Comparison of ENCODE assay signal across 1 cellular context in the genomic region with DNA sequence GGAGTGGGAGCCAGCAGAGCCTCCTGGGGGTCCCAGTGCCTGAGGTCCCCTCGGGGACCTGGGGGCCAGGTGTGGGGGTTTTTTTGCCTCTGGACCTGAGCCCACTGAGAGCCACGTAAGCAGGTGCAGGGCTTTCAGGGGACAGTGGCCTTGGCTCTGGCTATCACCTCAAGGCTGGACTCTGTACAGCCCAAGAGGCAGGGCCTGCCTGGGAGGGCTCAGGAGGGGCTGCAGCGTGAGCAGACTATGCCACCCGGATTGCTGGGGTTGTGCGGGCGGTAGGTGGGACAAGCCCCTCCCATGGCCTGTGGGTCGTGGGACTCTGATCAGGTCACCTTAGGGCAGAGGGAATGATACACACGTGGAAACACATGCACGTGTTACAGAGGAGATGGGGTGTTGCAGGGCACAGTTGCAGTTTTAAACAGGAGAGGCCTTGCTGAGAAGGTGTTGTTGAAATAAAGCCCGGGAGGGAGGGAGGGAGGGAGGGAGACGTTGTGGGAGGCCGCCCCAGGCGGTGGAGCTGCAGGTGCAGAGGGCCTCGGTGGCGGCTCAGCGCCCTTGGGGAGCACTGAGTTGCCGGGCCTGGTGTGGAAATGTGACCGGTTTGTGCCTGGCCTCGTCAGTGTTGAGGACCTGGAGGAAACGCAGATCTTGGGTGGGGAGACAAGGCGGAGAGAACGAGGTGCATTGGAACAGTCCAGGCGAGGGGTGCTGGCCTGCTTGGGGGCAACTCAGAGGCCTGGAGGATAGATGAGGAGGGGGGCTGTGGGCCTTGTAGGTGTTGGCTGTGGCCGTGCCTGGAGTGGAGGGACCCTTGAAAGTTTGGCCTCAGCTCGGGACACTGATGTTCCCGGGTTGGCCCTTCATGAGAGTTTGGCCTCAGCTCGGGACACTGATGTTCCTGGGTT.
TF ChIP-seq lines count a peak whose summit lies in the region.

No MANE protein-coding gene starts in this region.

TF ChIP-seq in HepG2, 621 proteins besides CTCF, POLR2A, EP300 and RAD21 (continued from another document and continues in another):
- TF ChIP-seq CEBPG (CRISPR knock-in tag; IDR thresholded peaks at IDR 0.05) (no peak), ZNF556 (CRISPR knock-in tag; IDR thresholded peaks at IDR 0.05; ENCODE audit: borderline replicate concordance) (peak; percentile 80; the same call in 1 of the 2 replicates), PHF20 (CRISPR knock-in tag; IDR thresholded peaks at IDR 0.05) (peak; percentile 51; the same call in 1 of the 2 replicates), LCORL (IDR thresholded peaks at IDR 0.05) (no peak), LCORL (CRISPR knock-in tag; IDR thresholded peaks at IDR 0.05) (peak; percentile 83), ZNF333 (CRISPR knock-in tag; IDR thresholded peaks at IDR 0.05; ENCODE audit: borderline replicate concordance) (0 out of 2 replicates have a peak, but pooled peaks have one; percentile 45), XBP1 (CRISPR knock-in tag; IDR thresholded peaks at IDR 0.05) (0 out of 2 replicates have a peak, but pooled peaks have one; percentile 21), TRIM24 (CRISPR knock-in tag; IDR thresholded peaks at IDR 0.05) (peak; percentile 53; the same call in 1 of the 2 replicates), ZNF746 (CRISPR knock-in tag; IDR thresholded peaks at IDR 0.05) (peak; percentile 86), ZBTB42 (CRISPR knock-in tag; IDR thresholded peaks at IDR 0.05) (no peak; the same call in 1 of the 2 replicates), KDM6A (CRISPR knock-in tag; IDR thresholded peaks at IDR 0.05; ENCODE audit: low read depth) (peak; percentile 41; the same call in 1 of the 2 replicates), GABPB1 (CRISPR knock-in tag; IDR thresholded peaks at IDR 0.05) (0 out of 2 replicates have a peak, but pooled peaks have one; percentile 22), SKI (IDR thresholded peaks at IDR 0.05; ENCODE audit: partially characterized antibody) (peak; percentile 49), REPIN1 (CRISPR knock-in tag; IDR thresholded peaks at IDR 0.05; ENCODE audit: borderline replicate concordance, low read depth) (0 out of 2 replicates have a peak, but pooled peaks have one; percentile 40), RXRB (CRISPR knock-in tag; IDR thresholded peaks at IDR 0.05; ENCODE audit: borderline replicate concordance) (peak; percentile 78), WIZ (CRISPR knock-in tag; IDR thresholded peaks at IDR 0.05) (peak; percentile 12; the same call in 1 of the 2 replicates), NFATC3 (CRISPR knock-in tag; IDR thresholded peaks at IDR 0.05) (peak; percentile 79; the same call in 1 of the 2 replicates), ELF3 (CRISPR knock-in tag; IDR thresholded peaks at IDR 0.05) (0 out of 2 replicates have a peak, but pooled peaks have one; percentile 15), NR2F2 (IDR thresholded peaks at IDR 0.05; ENCODE audit: borderline replicate concordance, low read depth) (no peak; the same call in 1 of the 2 replicates), ZNF841 (CRISPR knock-in tag; IDR thresholded peaks at IDR 0.05; ENCODE audit: borderline replicate concordance) (0 out of 2 replicates have a peak, but pooled peaks have one; percentile 45), ZNF674 (CRISPR knock-in tag; IDR thresholded peaks at IDR 0.05; ENCODE audit: low read depth) (peak; percentile 35; the same call in 1 of the 2 replicates), PCBP2 (optimal IDR thresholded peaks at IDR 0.05; ENCODE audit: low read depth, low read length, poor library complexity, severe bottlenecking) (no peak), ZNF552 (CRISPR knock-in tag; IDR thresholded peaks at IDR 0.05; ENCODE audit: borderline replicate concordance) (peak; percentile 90; the same call in 1 of the 2 replicates), SRY (CRISPR knock-in tag; IDR thresholded peaks at IDR 0.05) (0 out of 2 replicates have a peak, but pooled peaks have one; percentile 54), HES4 (CRISPR knock-in tag; IDR thresholded peaks at IDR 0.05; ENCODE audit: borderline replicate concordance) (peak; percentile 57; the same call in 1 of the 2 replicates), ZNF547 (CRISPR knock-in tag; IDR thresholded peaks at IDR 0.05) (peak; percentile 91), ZNF10 (CRISPR knock-in tag; IDR thresholded peaks at IDR 0.05; ENCODE audit: borderline replicate concordance, low read depth) (no peak), JDP2 (CRISPR knock-in tag; IDR thresholded peaks at IDR 0.05; ENCODE audit: borderline replicate concordance) (no peak; the same call in 1 of the 2 replicates), ZNF225 (CRISPR knock-in tag; IDR thresholded peaks at IDR 0.05) (peak; percentile 57), U2AF2 (IDR thresholded peaks at IDR 0.05; ENCODE audit: low read depth, low read length) (no peak), STAT5B (CRISPR knock-in tag; IDR thresholded peaks at IDR 0.05) (0 out of 2 replicates have a peak, but pooled peaks have one; percentile 87), PHF8 (CRISPR knock-in tag; IDR thresholded peaks at IDR 0.05) (peak; percentile 33; the same call in 1 of the 2 replicates), POLR2AphosphoS5 (IDR thresholded peaks at IDR 0.05; ENCODE audit: low read depth, low read length) (peak; percentile 63), ZNF772 (CRISPR knock-in tag; IDR thresholded peaks at IDR 0.05) (peak; percentile 68; the same call in 1 of the 2 replicates), ZNF350 (CRISPR knock-in tag; IDR thresholded peaks at IDR 0.05; ENCODE audit: borderline replicate concordance, low read depth) (peak; percentile 60; the same call in 1 of the 2 replicates), ZNF557 (CRISPR knock-in tag; IDR thresholded peaks at IDR 0.05) (no peak), ZNF3 (CRISPR knock-in tag; IDR thresholded peaks at IDR 0.05) (no peak), ZFP37 (CRISPR knock-in tag; IDR thresholded peaks at IDR 0.05; ENCODE audit: borderline replicate concordance) (peak; percentile 70; the same call in 1 of the 2 replicates), ZNF501 (CRISPR knock-in tag; IDR thresholded peaks at IDR 0.05) (peak; percentile 51; the same call in 1 of the 2 replicates), ZFP41 (CRISPR knock-in tag; IDR thresholded peaks at IDR 0.05; ENCODE audit: borderline replicate concordance) (peak; percentile 81), ISX (CRISPR knock-in tag; conservative IDR thresholded peaks at IDR 0.05) (no peak)
- TF ChIP-seq, protein P1, sequence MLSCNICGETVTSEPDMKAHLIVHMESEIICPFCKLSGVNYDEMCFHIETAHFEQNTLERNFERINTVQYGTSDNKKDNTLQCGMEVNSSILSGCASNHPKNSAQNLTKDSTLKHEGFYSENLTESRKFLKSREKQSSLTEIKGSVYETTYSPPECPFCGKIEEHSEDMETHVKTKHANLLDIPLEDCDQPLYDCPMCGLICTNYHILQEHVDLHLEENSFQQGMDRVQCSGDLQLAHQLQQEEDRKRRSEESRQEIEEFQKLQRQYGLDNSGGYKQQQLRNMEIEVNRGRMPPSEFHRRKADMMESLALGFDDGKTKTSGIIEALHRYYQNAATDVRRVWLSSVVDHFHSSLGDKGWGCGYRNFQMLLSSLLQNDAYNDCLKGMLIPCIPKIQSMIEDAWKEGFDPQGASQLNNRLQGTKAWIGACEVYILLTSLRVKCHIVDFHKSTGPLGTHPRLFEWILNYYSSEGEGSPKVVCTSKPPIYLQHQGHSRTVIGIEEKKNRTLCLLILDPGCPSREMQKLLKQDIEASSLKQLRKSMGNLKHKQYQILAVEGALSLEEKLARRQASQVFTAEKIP (CRISPR knock-in tag; IDR thresholded peaks at IDR 0.05; ENCODE audit: borderline replicate concordance) = no peak
- TF ChIP-seq, protein P2, sequence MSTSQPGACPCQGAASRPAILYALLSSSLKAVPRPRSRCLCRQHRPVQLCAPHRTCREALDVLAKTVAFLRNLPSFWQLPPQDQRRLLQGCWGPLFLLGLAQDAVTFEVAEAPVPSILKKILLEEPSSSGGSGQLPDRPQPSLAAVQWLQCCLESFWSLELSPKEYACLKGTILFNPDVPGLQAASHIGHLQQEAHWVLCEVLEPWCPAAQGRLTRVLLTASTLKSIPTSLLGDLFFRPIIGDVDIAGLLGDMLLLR (CRISPR knock-in tag; IDR thresholded peaks at IDR 0.05) = peak; percentile 51; the same call in 1 of the 2 replicates
- TF ChIP-seq, protein P3, sequence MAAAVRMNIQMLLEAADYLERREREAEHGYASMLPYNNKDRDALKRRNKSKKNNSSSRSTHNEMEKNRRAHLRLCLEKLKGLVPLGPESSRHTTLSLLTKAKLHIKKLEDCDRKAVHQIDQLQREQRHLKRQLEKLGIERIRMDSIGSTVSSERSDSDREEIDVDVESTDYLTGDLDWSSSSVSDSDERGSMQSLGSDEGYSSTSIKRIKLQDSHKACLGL (CRISPR knock-in tag; IDR thresholded peaks at IDR 0.05) = peak; percentile 71; the same call in 1 of the 2 replicates
- TF ChIP-seq, protein P4, sequence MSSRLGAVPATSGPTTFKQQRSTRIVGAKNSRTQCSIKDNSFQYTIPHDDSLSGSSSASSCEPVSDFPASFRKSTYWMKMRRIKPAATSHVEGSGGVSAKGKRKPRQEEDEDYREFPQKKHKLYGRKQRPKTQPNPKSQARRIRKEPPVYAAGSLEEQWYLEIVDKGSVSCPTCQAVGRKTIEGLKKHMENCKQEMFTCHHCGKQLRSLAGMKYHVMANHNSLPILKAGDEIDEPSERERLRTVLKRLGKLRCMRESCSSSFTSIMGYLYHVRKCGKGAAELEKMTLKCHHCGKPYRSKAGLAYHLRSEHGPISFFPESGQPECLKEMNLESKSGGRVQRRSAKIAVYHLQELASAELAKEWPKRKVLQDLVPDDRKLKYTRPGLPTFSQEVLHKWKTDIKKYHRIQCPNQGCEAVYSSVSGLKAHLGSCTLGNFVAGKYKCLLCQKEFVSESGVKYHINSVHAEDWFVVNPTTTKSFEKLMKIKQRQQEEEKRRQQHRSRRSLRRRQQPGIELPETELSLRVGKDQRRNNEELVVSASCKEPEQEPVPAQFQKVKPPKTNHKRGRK (CRISPR knock-in tag; IDR thresholded peaks at IDR 0.05) = 0 out of 2 replicates have a peak, but pooled peaks have one; percentile 23
- TF ChIP-seq, protein P5, sequence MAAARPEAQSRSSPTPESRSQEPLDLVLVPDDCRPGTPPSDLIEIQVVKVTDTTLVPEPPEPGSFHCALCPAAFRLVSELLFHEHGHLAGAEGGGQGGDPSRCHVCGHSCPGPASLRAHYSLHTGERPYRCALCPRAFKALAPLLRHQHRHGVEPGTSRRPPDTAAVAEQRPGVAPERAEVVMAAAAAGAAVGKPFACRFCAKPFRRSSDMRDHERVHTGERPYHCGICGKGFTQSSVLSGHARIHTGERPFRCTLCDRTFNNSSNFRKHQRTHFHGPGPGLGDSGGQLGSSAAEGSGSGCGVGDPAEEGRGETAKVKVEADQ (CRISPR knock-in tag; IDR thresholded peaks at IDR 0.05; ENCODE audit: borderline replicate concordance) = 0 out of 2 replicates have a peak, but pooled peaks have one; percentile 71
- TF ChIP-seq, protein P6, sequence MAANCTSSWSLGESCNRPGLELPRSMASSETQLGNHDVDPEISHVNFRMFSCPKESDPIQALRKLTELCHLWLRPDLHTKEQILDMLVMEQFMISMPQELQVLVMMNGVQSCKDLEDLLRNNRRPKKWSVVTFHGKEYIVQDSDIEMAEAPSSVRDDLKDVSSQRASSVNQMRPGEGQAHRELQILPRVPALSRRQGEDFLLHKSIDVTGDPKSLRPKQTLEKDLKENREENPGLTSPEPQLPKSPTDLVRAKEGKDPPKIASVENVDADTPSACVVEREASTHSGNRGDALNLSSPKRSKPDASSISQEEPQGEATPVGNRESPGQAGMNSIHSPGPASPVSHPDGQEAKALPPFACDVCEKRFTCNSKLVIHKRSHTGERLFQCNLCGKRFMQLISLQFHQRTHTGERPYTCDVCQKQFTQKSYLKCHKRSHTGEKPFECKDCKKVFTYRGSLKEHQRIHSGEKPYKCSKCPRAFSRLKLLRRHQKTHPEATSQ (CRISPR knock-in tag; IDR thresholded peaks at IDR 0.05; ENCODE audit: borderline replicate concordance) = 0 out of 2 replicates have a peak, but pooled peaks have one; percentile 64
- TF ChIP-seq, protein P7, sequence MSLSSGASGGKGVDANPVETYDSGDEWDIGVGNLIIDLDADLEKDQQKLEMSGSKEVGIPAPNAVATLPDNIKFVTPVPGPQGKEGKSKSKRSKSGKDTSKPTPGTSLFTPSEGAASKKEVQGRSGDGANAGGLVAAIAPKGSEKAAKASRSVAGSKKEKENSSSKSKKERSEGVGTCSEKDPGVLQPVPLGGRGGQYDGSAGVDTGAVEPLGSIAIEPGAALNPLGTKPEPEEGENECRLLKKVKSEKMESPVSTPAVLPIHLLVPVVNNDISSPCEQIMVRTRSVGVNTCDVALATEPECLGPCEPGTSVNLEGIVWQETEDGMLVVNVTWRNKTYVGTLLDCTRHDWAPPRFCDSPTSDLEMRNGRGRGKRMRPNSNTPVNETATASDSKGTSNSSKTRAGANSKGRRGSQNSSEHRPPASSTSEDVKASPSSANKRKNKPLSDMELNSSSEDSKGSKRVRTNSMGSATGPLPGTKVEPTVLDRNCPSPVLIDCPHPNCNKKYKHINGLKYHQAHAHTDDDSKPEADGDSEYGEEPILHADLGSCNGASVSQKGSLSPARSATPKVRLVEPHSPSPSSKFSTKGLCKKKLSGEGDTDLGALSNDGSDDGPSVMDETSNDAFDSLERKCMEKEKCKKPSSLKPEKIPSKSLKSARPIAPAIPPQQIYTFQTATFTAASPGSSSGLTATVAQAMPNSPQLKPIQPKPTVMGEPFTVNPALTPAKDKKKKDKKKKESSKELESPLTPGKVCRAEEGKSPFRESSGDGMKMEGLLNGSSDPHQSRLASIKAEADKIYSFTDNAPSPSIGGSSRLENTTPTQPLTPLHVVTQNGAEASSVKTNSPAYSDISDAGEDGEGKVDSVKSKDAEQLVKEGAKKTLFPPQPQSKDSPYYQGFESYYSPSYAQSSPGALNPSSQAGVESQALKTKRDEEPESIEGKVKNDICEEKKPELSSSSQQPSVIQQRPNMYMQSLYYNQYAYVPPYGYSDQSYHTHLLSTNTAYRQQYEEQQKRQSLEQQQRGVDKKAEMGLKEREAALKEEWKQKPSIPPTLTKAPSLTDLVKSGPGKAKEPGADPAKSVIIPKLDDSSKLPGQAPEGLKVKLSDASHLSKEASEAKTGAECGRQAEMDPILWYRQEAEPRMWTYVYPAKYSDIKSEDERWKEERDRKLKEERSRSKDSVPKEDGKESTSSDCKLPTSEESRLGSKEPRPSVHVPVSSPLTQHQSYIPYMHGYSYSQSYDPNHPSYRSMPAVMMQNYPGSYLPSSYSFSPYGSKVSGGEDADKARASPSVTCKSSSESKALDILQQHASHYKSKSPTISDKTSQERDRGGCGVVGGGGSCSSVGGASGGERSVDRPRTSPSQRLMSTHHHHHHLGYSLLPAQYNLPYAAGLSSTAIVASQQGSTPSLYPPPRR (CRISPR knock-in tag; IDR thresholded peaks at IDR 0.05; ENCODE audit: borderline replicate concordance) = peak; percentile 89
- TF ChIP-seq, protein P8, sequence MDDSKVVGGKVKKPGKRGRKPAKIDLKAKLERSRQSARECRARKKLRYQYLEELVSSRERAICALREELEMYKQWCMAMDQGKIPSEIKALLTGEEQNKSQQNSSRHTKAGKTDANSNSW (CRISPR knock-in tag; IDR thresholded peaks at IDR 0.05; ENCODE audit: borderline replicate concordance) = peak; percentile 73; the same call in 1 of the 2 replicates
